8 cellular contexts compared by ENCODE assay signal in genomic region chr19:10269333-10270179, GRCh38. TPM values are rescaled to one million over a fixed set of nuclear protein-coding genes. Genes with fewer than 3 reads are reported as not detected.
DNase-seq lines count a peak whose midpoint lies in the region; ATAC-seq and TF ChIP-seq lines count a peak whose summit lies in the region.

No MANE protein-coding gene starts in this region.

- peak; percentile 32 for ATAC-seq in GM21447 (IDR thresholded peaks at IDR 0.05; ENCODE audit: unreplicated experiment)
- no peak for ATAC-seq in GM21390 (IDR thresholded peaks at IDR 0.05; ENCODE audit: unreplicated experiment)

- no peaks in the 10 kb centered on the region for H3K27me3 ChIP-seq in BLaER1
- no peaks in the 10 kb centered on the region for H3K27me3 ChIP-seq in brain microvascular endothelial cell (replicated peaks)
- H3K27me3 ChIP-seq in skeletal muscle satellite cell (ENCODE audit: control insufficient read depth, insufficient read depth, low read length) = peaks cover 25% of the 10 kb centered on the region

- H3K9me3 ChIP-seq in BLaER1 = no peaks in the 10 kb centered on the region
- H3K9me3 ChIP-seq in skeletal muscle satellite cell (replicated peaks; ENCODE audit: low read length) = no peaks in the 10 kb centered on the region

- peak; percentile 90 for TF ChIP-seq CTCF in VCaP (conservative IDR thresholded peaks at IDR 0.05)
- TF ChIP-seq CTCF in brain microvascular endothelial cell (IDR thresholded peaks at IDR 0.05; ENCODE audit: low read depth, low read length, missing control alignments) = peak; percentile 94

- in situ Hi-C loops in brain microvascular endothelial cell (cut with HindIII; ENCODE audit: low pct_ligation_motif_present, low sequenced_read_pairs) = no loop called here

- DNase-seq in NCI-H2029 treated with DMSO at 0.1 percent for 48 hours (lab: John Stamatoyannopoulos, UW) (peak; percentile 38), brain microvascular endothelial cell (peak; percentile 68), iPS-NIHi11 (ENCODE audit: low spot score) (peak; percentile 86)

- peak overlapping the region; percentile 92 for H3K4me2 ChIP-seq in BLaER1
- H3K4me2 ChIP-seq in skeletal muscle satellite cell (ENCODE audit: low read length) = peak overlapping the region; percentile 76

- peak overlapping the region; percentile 64 for H3K4me3 ChIP-seq in BLaER1
- peak overlapping the region; percentile 47 for H3K4me3 ChIP-seq in brain microvascular endothelial cell (ENCODE audit: low read depth, low read length)
- peak overlapping the region; percentile 66 for H3K4me3 ChIP-seq in skeletal muscle satellite cell (ENCODE audit: low read length)

- peaks cover 4% of the 10 kb centered on the region; the same call in 1 of the 2 replicates for H4K20me1 ChIP-seq in BLaER1

- peak overlapping the region; percentile 62; the same call in 1 of the 2 replicates for H3K9ac ChIP-seq in BLaER1
- peak overlapping the region; percentile 35 for H3K9ac ChIP-seq in skeletal muscle satellite cell (ENCODE audit: low read depth, low read length)

- H3K36me3 ChIP-seq in BLaER1 = peaks cover 3% of the 10 kb centered on the region
- H3K36me3 ChIP-seq in brain microvascular endothelial cell (replicated peaks) = no peaks in the 10 kb centered on the region
- no peaks in the 10 kb centered on the region for H3K36me3 ChIP-seq in skeletal muscle satellite cell (ENCODE audit: insufficient read depth, low read length)

- H3K27ac ChIP-seq in BLaER1 = peak overlapping the region; percentile 84
- H3K27ac ChIP-seq in VCaP = peak overlapping the region; percentile 64; the same call in 1 of the 2 replicates
- peak overlapping the region; percentile 23 for H3K27ac ChIP-seq in brain microvascular endothelial cell

- peaks cover 35% of the 10 kb centered on the region for H3K4me1 ChIP-seq in BLaER1
- H3K4me1 ChIP-seq in skeletal muscle satellite cell (ENCODE audit: control insufficient read depth, insufficient read depth, low read length) = peaks cover 14% of the 10 kb centered on the region

RNA-seq across cellular contexts. Expression of gene ICAM1, which starts 1.4 kb away (rescaled TPM):
- 9.4 and 14.7 TPM in 2 replicates for total RNA-seq in skeletal muscle satellite cell (2012; rRNA removed)

RNA-seq across cellular contexts. Expression of gene ICAM4, which starts 17.2 kb away (rescaled TPM):
- total RNA-seq in skeletal muscle satellite cell (2012; rRNA removed) = 0.22 TPM in 1 of 2 replicates, not detected in the other

RNA-seq across cellular contexts. Expression of gene MRPL4, which starts 17.5 kb away (rescaled TPM):
- total RNA-seq in skeletal muscle satellite cell (2012; rRNA removed) = 74.8 and 81.3 TPM in 2 replicates

RNA-seq across cellular contexts. Expression of gene ICAM5, which starts 20.2 kb away (rescaled TPM):
- total RNA-seq in skeletal muscle satellite cell (2012; rRNA removed) = 0.22 and 0.76 TPM in 2 replicates

RNA-seq across cellular contexts. Expression of gene S1PR2, which starts 38.4 kb away (rescaled TPM):
- 13.2 and 18.8 TPM in 2 replicates for total RNA-seq in skeletal muscle satellite cell (2012; rRNA removed)

Comparison
In these comparisons a context has a peak if more than half of its experiments do, and no peak if none do; other contexts are left out.
1. H3K27ac ChIP-seq: peak in every context shown above with its lines; median percentile 84 in BLaER1; 64 in VCaP; 23 in brain microvascular endothelial cell.